18 cellular contexts compared by ENCODE assay signal in the genomic region with DNA sequence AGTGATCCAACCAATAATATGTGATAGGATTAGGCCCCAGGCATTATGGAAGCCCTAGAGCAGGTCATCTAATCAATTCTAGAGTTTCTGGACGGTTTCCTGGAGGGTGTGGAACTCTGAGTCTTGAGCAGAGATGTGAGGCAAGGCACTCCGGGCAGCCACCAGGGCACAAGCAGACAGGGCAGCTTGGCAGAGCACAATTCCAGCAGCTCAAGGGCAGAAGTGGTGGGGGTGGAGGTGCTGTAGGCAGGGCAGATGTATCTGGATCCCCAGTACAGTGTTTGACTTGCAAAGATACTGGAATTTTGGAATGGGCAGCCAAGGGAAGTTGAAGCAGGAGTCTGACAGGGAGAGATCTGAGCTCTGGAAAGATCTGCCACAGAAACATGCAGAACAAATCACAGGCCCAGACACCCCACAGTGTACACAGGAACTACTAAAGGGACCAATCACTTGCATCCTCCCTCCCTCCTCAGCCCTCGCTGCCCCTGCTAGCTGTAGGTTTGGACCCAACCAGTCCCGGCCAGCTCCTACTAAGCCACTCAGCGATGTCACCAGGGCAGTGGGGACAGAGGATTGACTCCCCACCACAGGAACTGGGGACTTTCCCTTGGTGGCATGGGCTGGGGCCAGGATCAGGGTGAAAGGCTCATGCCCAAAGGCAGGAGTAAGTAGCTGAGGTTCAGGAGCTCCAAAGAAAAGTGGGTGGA. TPM values are rescaled to one million over a fixed set of nuclear protein-coding genes. Genes with fewer than 3 reads are reported as not detected.
DNase-seq lines count a peak whose midpoint lies in the region; ATAC-seq and TF ChIP-seq lines count a peak whose summit lies in the region.
"Had no signal": no experiment of that assay in that cellular context is flagged by ENCODE, and none has a peak within 500 bp of the region (broad histone marks: within the 10 kb centered on the region; RNA-seq: fewer than 3 reads in every experiment).

No MANE protein-coding gene starts in this region.

- peak; percentile 9 for ATAC-seq in Right ventricle myocardium superior (ENCODE audit: poor library complexity)
- no peak for ATAC-seq in left cardiac atrium
- ATAC-seq in naive B cell (ENCODE audit: low read depth in 2 of 2): no peak
- no peak for ATAC-seq in GM19395 (IDR thresholded peaks at IDR 0.05; ENCODE audit: unreplicated experiment)
- ATAC-seq: naive thymus-derived CD8-positive, alpha-beta T cell; stimulated activated naive CD8-positive, alpha-beta T cell treated with anti-CD3 and anti-CD28 coated beads, Interleukin-15, Interleukin-2, amounts not matched to agents 100 U/mL and 50 U/mL, for 24 hours had no signal

- intact Hi-C loops in Right ventricle myocardium superior (cut with DNase I): loop anchor here (10.0 kb wide), 1 partner anchor 224 kb away; no protein-coding TSS in a partner anchor
- intact Hi-C loops in left cardiac atrium (cut with DNase I): loop anchor here (5.0 to 10.0 kb wide), 2 partner anchors 264 to 321 kb away; no protein-coding TSS in a partner anchor
- intact Hi-C loops in thyroid gland (cut with DNase I): no loop called here

- H3K27ac Mint-ChIP-seq in chondrocyte (ENCODE audit: unreplicated experiment): no peak overlapping the region
- peak overlapping the region in 5 of 6 donors; percentile 42 to 83 (median 70) for H3K27ac Mint-ChIP-seq in naive B cell
- H3K27ac Mint-ChIP-seq: CD4-positive, alpha-beta T cell had no signal

- peaks cover 13% of the 10 kb centered on the region for H3K4me1 Mint-ChIP-seq in chondrocyte (ENCODE audit: low read depth)
- H3K4me1 Mint-ChIP-seq in naive B cell: peaks cover 30 to 43% (median 43%) of the 10 kb centered on the region in 3 donors

- peaks cover 17 to 41% of the 10 kb centered on the region in 2 donors for H3K4me1 ChIP-seq in thyroid gland
- H3K4me1 ChIP-seq: uterus had no signal

- H3K9me3 ChIP-seq in thyroid gland: no peaks in the 10 kb centered on the region
- H3K9me3 ChIP-seq: Peyer's patch, uterus had no signal

- no peak overlapping the region for H3K4me3 ChIP-seq in thyroid gland (replicated peaks in 1 of 3)
- H3K4me3 ChIP-seq: Peyer's patch, uterus had no signal

- peak overlapping the region; percentile 70 to 74 (median 73) for H3K27ac ChIP-seq in thyroid gland
- H3K27ac ChIP-seq: Peyer's patch, uterus had no signal

- WGBS in thyroid gland, 2 donors: 33 to 40% methylated on average over 2 to 5 of the region's 5 CpGs

- TF ChIP-seq CTCF in chondrocyte (IDR thresholded peaks at IDR 0.05) (no peak), thyroid gland (IDR thresholded peaks at IDR 0.05) (peak in 1 of 6 experiments; percentile 19)

- H3K36me3 ChIP-seq in thyroid gland: peaks cover 24 to 28% of the 10 kb centered on the region in 2 donors
- H3K36me3 ChIP-seq: uterus had no signal

- H3K4me3 Mint-ChIP-seq in chondrocyte (ENCODE audit: unreplicated experiment) (no peak overlapping the region), naive B cell (peak overlapping the region in 2 of 8 donors; percentile 1 to 74)
- H3K4me3 Mint-ChIP-seq: CD4-positive, alpha-beta T cell; naive thymus-derived CD8-positive, alpha-beta T cell had no signal

- TF ChIP-seq POLR2A in thyroid gland (IDR thresholded peaks at IDR 0.05): peak in 1 of 2 donors; percentile 13

- peaks cover 6% of the 10 kb centered on the region for H3K36me3 Mint-ChIP-seq in chondrocyte (ENCODE audit: low read depth)
- H3K36me3 Mint-ChIP-seq in naive B cell: peaks cover 0 to 10% of the 10 kb centered on the region in 2 donors

- H3K27me3 Mint-ChIP-seq in chondrocyte (ENCODE audit: low read depth) (no peaks in the 10 kb centered on the region), naive B cell (no peaks in the 10 kb centered on the region)
- H3K27me3 Mint-ChIP-seq: CD4-positive, alpha-beta T cell; naive thymus-derived CD8-positive, alpha-beta T cell had no signal

- H3K9me3 Mint-ChIP-seq in chondrocyte (ENCODE audit: low read depth) (no peaks in the 10 kb centered on the region), naive B cell (no peaks in the 10 kb centered on the region)
- H3K9me3 Mint-ChIP-seq: CD4-positive, alpha-beta T cell; naive thymus-derived CD8-positive, alpha-beta T cell had no signal

- peak; percentile 36 for DNase-seq in Right ventricle myocardium superior
- no peak for DNase-seq in left cardiac atrium
- DNase-seq in chondrocyte (ENCODE audit: low spot score): peak; percentile 83
- no peak for DNase-seq in naive B cell
- DNase-seq in thyroid gland: peak; percentile 66 to 85
- DNase-seq in NCI-H2107 (lab: John Stamatoyannopoulos, UW): no peak
- no peak for DNase-seq in cerebellum (ENCODE audit: low spot score)
- DNase-seq: CD4-positive, alpha-beta T cell; central memory CD4-positive, alpha-beta T cell; DMS79; Karpas-422; naive thymus-derived CD8-positive, alpha-beta T cell; NCI-H1417 treated with DMSO at 0.1 percent for 48 hours; NCI-H2171; stimulated activated naive CD8-positive, alpha-beta T cell treated with anti-CD3 and anti-CD28 coated beads, Interleukin-15, Interleukin-2, amounts not matched to agents 100 U/mL and 50 U/mL, for 24 hours; uterus had no signal

- H3K27me3 ChIP-seq in thyroid gland: no peaks in the 10 kb centered on the region
- H3K27me3 ChIP-seq: Peyer's patch, uterus had no signal

RNA-seq across cellular contexts. Expression of a gene that starts 47.0 kb away (rescaled TPM):
- total RNA-seq in Right ventricle myocardium superior (40.7 TPM), left cardiac atrium (10 to 100 TPM; 33.3 to 34.6 TPM), chondrocyte (10.7 to 12.4 TPM (median 11.6 TPM) in 3 replicates), thyroid gland (10 to 100 TPM; 23.0 to 39.0 (median 34.9) TPM), cerebellum (1.9 TPM)
- polyA plus RNA-seq in naive B cell (ENCODE audit: low read depth in 6 of 6): 100 to 1,000 TPM in 1 of 6 donors, 10 to 100 TPM in 5; 52.3 to 145 (median 72.6) TPM

RNA-seq across cellular contexts. Expression of a gene that starts 50.1 kb away (rescaled TPM):
- 1.1 TPM for total RNA-seq in Right ventricle myocardium superior
- 1 to 10 TPM; 9.2 TPM for total RNA-seq in left cardiac atrium
- 31.8 to 62.6 TPM (median 33.7 TPM) in 3 replicates for total RNA-seq in chondrocyte
- not detected for polyA plus RNA-seq in naive B cell (ENCODE audit: low read depth in 6 of 6)
- total RNA-seq in thyroid gland: 1 to 10 TPM; 2.9 to 9.3 (median 6.5) TPM
- 51.2 TPM for total RNA-seq in cerebellum
- total RNA-seq: CD4-positive, alpha-beta T cell; naive thymus-derived CD8-positive, alpha-beta T cell had no signal
- polyA plus RNA-seq: naive thymus-derived CD8-positive, alpha-beta T cell had no signal

RNA-seq across cellular contexts. Expression of a gene that starts 58.8 kb away (rescaled TPM):
- total RNA-seq in Right ventricle myocardium superior (not detected), left cardiac atrium (not detected), chondrocyte (not detected in 3 replicates), thyroid gland (not detected), cerebellum (0.36 TPM)
- not detected for polyA plus RNA-seq in naive B cell (ENCODE audit: low read depth in 6 of 6)
- total RNA-seq: CD4-positive, alpha-beta T cell; naive thymus-derived CD8-positive, alpha-beta T cell; Peyer's patch had no signal
- polyA plus RNA-seq: naive thymus-derived CD8-positive, alpha-beta T cell had no signal

Comparison
In these comparisons a context has a peak if more than half of its experiments do, and no peak if none do; other contexts are left out.
1. DNase-seq: peak in Right ventricle myocardium superior (single experiment), chondrocyte (single experiment) and thyroid gland (2 of 2); none in left cardiac atrium (single experiment), naive B cell (single experiment), NCI-H2107 (single experiment) and cerebellum (single experiment).